ENCODE assay signal across 16 cellular contexts in the genomic region with DNA sequence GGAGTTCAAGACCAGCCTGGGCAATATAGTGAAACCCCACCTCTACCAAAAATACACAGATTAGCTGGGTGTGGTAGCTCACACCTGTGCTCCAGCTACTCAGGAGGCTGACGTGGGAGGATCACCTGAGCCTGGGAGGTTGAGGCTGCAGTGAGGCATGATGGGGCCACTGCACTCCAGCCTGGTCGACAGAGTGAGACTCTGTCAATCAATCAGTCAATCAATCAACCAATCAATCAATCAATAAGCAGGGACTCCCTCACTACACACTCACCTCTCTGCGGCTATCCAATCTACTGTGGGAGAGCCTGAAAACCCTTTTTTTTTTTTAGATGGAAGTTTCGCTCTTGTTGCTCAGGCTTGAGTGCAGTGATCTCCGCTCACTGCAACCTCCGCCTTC. TPM values are rescaled to one million over a fixed set of nuclear protein-coding genes. Genes with fewer than 3 reads are reported as not detected.
DNase-seq lines count a peak whose midpoint lies in the region; TF ChIP-seq lines count a peak whose summit lies in the region.
"Had no signal": no experiment of that assay in that cellular context is flagged by ENCODE, and none has a peak within 500 bp of the region (broad histone marks: within the 10 kb centered on the region; RNA-seq: fewer than 3 reads in every experiment).

No MANE protein-coding gene starts in this region.

- H3K9ac ChIP-seq in HUES48 (ENCODE audit: low read depth, low read length) = no peak overlapping the region
- peak overlapping the region; percentile 44 for H3K9ac ChIP-seq in neuronal stem cell (ENCODE audit: low read depth, low read length, poor library complexity)

- H2BK15ac ChIP-seq in neuronal stem cell (ENCODE audit: low read length) = no peak overlapping the region

- H3K27me3 ChIP-seq in HUES48 (ENCODE audit: control insufficient read depth, insufficient read depth, low read length) (no peaks in the 10 kb centered on the region), neuronal stem cell (ENCODE audit: control insufficient read depth in 3 of 3, insufficient read depth in 3 of 3, low read depth in 1 of 3, low read length in 3 of 3) (no peaks in the 10 kb centered on the region)
- H3K27me3 ChIP-seq: body of pancreas, tibial nerve had no signal

- no peak overlapping the region for H2AFZ ChIP-seq in neuronal stem cell (ENCODE audit: low read length)

- no peak overlapping the region for H3K4ac ChIP-seq in neuronal stem cell (ENCODE audit: low read length)

- no peak overlapping the region for H3K27ac Mint-ChIP-seq in activated CD4-positive, alpha-beta T cell treated with anti-CD3 and anti-CD28 coated beads, Interleukin-2, amount 10 ng/mL, durations not matched to agents 24 days and 14 days
- H3K27ac Mint-ChIP-seq in brain = peak overlapping the region in 1 of 5 experiments; percentile 100

- H2BK120ac ChIP-seq in neuronal stem cell (ENCODE audit: low read depth, low read length) = no peak overlapping the region

- no peak overlapping the region for H3K23ac ChIP-seq in neuronal stem cell (ENCODE audit: low read depth, low read length, poor library complexity)

- H3K36me3 ChIP-seq in HUES48 (ENCODE audit: control insufficient read depth, insufficient read depth, low read length) (peaks cover 16% of the 10 kb centered on the region), neuronal stem cell (replicated peaks in 1 of 2; ENCODE audit: control insufficient read depth in 2 of 2, insufficient read depth in 2 of 2, low read length in 2 of 2) (peaks cover 2 to 26% of the 10 kb centered on the region in 2 donors)

- peaks cover 7% of the 10 kb centered on the region for H3K79me1 ChIP-seq in neuronal stem cell (ENCODE audit: low read depth, low read length)

- H3K4me2 ChIP-seq in neuronal stem cell (ENCODE audit: insufficient read depth, low read length, poor library complexity, severe bottlenecking) = no peak overlapping the region

- TF ChIP-seq CTCF in brain (conservative IDR thresholded peaks at IDR 0.05) = no peak

- peaks cover 17% of the 10 kb centered on the region for H3K36me3 Mint-ChIP-seq in activated CD4-positive, alpha-beta T cell treated with anti-CD3 and anti-CD28 coated beads, Interleukin-2, amount 10 ng/mL, durations not matched to agents 24 days and 14 days (ENCODE audit: low read depth)
- peaks cover 19% of the 10 kb centered on the region for H3K36me3 Mint-ChIP-seq in brain

- H4K91ac ChIP-seq in neuronal stem cell (ENCODE audit: low read depth, low read length, poor library complexity) = no peak overlapping the region

- no peak overlapping the region for H2BK12ac ChIP-seq in neuronal stem cell (ENCODE audit: low read length)

- H3K14ac ChIP-seq in neuronal stem cell (ENCODE audit: low read length) = no peak overlapping the region

- no peak overlapping the region for H2AK5ac ChIP-seq in neuronal stem cell (ENCODE audit: low read depth, low read length)

- no CpG with 5 or more reads among the region's 6 CpGs for WGBS in neuronal stem cell (ENCODE audit: extremely low coverage in 2 of 2, insufficient read length in 2 of 2, insufficient replicate concordance in 1 of 2), 2 donors

- H3K9me3 ChIP-seq in HUES48 (ENCODE audit: control insufficient read depth, insufficient read depth, low read length) (no peaks in the 10 kb centered on the region), neuronal stem cell (replicated peaks in 1 of 2; ENCODE audit: control insufficient read depth in 2 of 2, insufficient read depth in 1 of 2, low read depth in 1 of 2, low read length in 2 of 2) (no peaks in the 10 kb centered on the region)
- H3K9me3 ChIP-seq: body of pancreas, tibial nerve had no signal

- H3K4me1 Mint-ChIP-seq in activated CD4-positive, alpha-beta T cell treated with anti-CD3 and anti-CD28 coated beads, Interleukin-2, amount 10 ng/mL, durations not matched to agents 24 days and 14 days = peaks cover 53% of the 10 kb centered on the region
- peaks cover 74% of the 10 kb centered on the region for H3K4me1 Mint-ChIP-seq in brain

- 0 out of 2 replicates have a peak overlapping the region, but pooled peaks have one; percentile 98 for H3K4me3 ChIP-seq in HUES48 (ENCODE audit: low read depth, low read length)
- no peak overlapping the region for H3K4me3 ChIP-seq in neuronal stem cell (ENCODE audit: low read length in 2 of 2)
- H3K4me3 ChIP-seq: body of pancreas, tibial nerve had no signal

- no peak overlapping the region for H3K18ac ChIP-seq in neuronal stem cell (ENCODE audit: low read length)

- H3K4me1 ChIP-seq in HUES48 (ENCODE audit: control insufficient read depth, insufficient read depth, low read length) (peaks cover 40% of the 10 kb centered on the region), neuronal stem cell (ENCODE audit: control insufficient read depth in 2 of 2, insufficient read depth in 1 of 2, low read depth in 1 of 2, low read length in 2 of 2) (peaks cover 8 to 9% of the 10 kb centered on the region in 2 donors)

- H3K9me3 Mint-ChIP-seq in activated CD4-positive, alpha-beta T cell treated with anti-CD3 and anti-CD28 coated beads, Interleukin-2, amount 10 ng/mL, durations not matched to agents 24 days and 14 days = no peaks in the 10 kb centered on the region
- no peaks in the 10 kb centered on the region for H3K9me3 Mint-ChIP-seq in brain

- peak overlapping the region; percentile 95 for H3K4me3 Mint-ChIP-seq in activated CD4-positive, alpha-beta T cell treated with anti-CD3 and anti-CD28 coated beads, Interleukin-2, amount 10 ng/mL, durations not matched to agents 24 days and 14 days
- peak overlapping the region; percentile 92 to 100 (median 98) for H3K4me3 Mint-ChIP-seq in brain

- H3K27ac ChIP-seq in HUES48 (ENCODE audit: low read depth, low read length) (no peak overlapping the region), neuronal stem cell (replicated peaks; ENCODE audit: low read length) (no peak overlapping the region)

- intact Hi-C loops in activated CD4-positive, alpha-beta T cell treated with anti-CD3 and anti-CD28 coated beads, Interleukin-2, amount 10 ng/mL, durations not matched to agents 24 days and 14 days (cut with micrococcal nuclease) = no loop called here

- H4K8ac ChIP-seq in neuronal stem cell (ENCODE audit: low read depth, low read length) = no peak overlapping the region

- H2BK5ac ChIP-seq in neuronal stem cell (ENCODE audit: low read length) = no peak overlapping the region

- DNase-seq in activated CD4-positive, alpha-beta T cell treated with anti-CD3 and anti-CD28 coated beads, Interleukin-2, amount 10 ng/mL, durations not matched to agents 24 days and 14 days = no peak
- no peak for DNase-seq in activated CD4-positive, alpha-beta T cell treated with anti-CD3 and anti-CD28 coated beads, Interleukin-2, amount 50 U/mL, for 4 hours
- DNase-seq in neuronal stem cell (ENCODE audit: low spot score) = no peak
- no peak for DNase-seq in NCI-H748 treated with DMSO at 0.1 percent for 48 hours (lab: John Stamatoyannopoulos, UW)
- no peak for DNase-seq in NCI-H187 (lab: John Stamatoyannopoulos, UW)
- no peak for DNase-seq in T1000 (lab: John Stamatoyannopoulos, UW)
- DNase-seq: body of pancreas; head of caudate nucleus; left colon; NCI-H1105; NCI-H446; stimulated activated CD4-positive, alpha-beta T cell treated with anti-CD3 and anti-CD28 coated beads, Interleukin-12 subunit alpha, Interleukin-12 subunit beta, amount 100 ng/mL, for 4 hours had no signal

- no peaks in the 10 kb centered on the region for H3K27me3 Mint-ChIP-seq in activated CD4-positive, alpha-beta T cell treated with anti-CD3 and anti-CD28 coated beads, Interleukin-2, amount 10 ng/mL, durations not matched to agents 24 days and 14 days
- peaks cover 11% of the 10 kb centered on the region for H3K27me3 Mint-ChIP-seq in brain

RNA-seq across cellular contexts. Expression of a gene that starts 31.6 kb away (rescaled TPM):
- not detected in 2 replicates for total RNA-seq in activated CD4-positive, alpha-beta T cell treated with anti-CD3 and anti-CD28 coated beads, Interleukin-2, amount 10 ng/mL, durations not matched to agents 24 days and 14 days
- not detected for polyA plus RNA-seq in brain (ENCODE audit: insufficient read depth, low read depth, low replicate concordance)
- polyA plus RNA-seq in neuronal stem cell (2013, experiment 1 of 2) = not detected
- not detected for polyA plus RNA-seq in neuronal stem cell (2013, experiment 2 of 2)
- total RNA-seq: body of pancreas, Daoy, tibial nerve had no signal

RNA-seq across cellular contexts. Expression of a gene that starts 37.2 kb away (rescaled TPM):
- total RNA-seq in activated CD4-positive, alpha-beta T cell treated with anti-CD3 and anti-CD28 coated beads, Interleukin-2, amount 10 ng/mL, durations not matched to agents 24 days and 14 days = 30.0 and 32.7 TPM in 2 replicates
- 99.7 TPM for polyA plus RNA-seq in brain (ENCODE audit: insufficient read depth, low read depth, low replicate concordance)
- polyA plus RNA-seq in neuronal stem cell (2013, experiment 1 of 2) = 22.7 TPM
- 25.4 TPM for polyA plus RNA-seq in neuronal stem cell (2013, experiment 2 of 2)
